Comparison of ENCODE assay signal across 9 cellular contexts in the genomic region with DNA sequence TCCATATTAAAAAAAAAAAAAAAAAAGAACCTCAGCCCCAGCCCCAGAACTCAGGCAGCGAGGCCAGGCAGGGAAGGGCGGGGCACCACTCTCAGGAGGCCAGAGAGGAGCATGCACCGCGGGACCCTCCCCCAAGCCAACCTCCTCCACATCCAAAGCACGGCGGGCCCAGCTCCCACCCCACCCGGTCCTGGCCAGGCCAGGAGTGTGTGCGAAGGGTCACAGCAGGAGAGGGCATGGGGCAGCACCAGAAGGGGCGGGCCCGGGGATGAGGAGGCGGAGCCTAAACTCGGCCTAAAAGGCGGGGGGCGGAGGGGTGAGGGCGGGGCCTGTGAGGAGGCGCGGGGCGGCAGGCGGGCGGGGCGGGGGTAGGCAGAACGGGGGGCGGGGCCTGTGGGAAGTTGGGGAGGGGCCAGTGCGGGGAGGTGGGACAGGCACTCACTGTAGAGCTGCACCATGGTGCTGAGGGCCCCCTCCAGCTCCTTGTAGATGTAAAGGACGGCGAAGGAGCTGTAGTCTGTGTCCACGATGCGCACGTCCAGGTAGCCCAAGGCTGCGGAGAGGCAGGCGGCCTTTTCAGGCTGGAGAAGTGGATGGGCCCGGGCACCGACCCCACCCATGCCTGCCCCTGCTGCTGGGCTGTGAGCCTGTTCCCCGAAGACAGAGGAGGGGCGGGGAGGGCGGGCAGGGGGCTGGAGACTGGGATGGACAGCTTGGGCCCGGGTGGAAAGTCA. TPM values are rescaled to one million over a fixed set of nuclear protein-coding genes. Genes with fewer than 3 reads are reported as not detected.
DNase-seq lines count a peak whose midpoint lies in the region; ATAC-seq and TF ChIP-seq lines count a peak whose summit lies in the region.
"Had no signal": no experiment of that assay in that cellular context is flagged by ENCODE, and none has a peak within 500 bp of the region (broad histone marks: within the 10 kb centered on the region; RNA-seq: fewer than 3 reads in every experiment).

No MANE protein-coding gene starts in this region.

- H3K36me3 Mint-ChIP-seq in activated naive CD4-positive, alpha-beta T cell treated with anti-CD3 and anti-CD28 coated beads for 36 hours (ENCODE audit: low read depth): no peaks in the 10 kb centered on the region

- in situ Hi-C loops in gastrocnemius medialis (cut with MboI; ENCODE audit: low sequenced_read_pairs in 4 of 4): no loop called here

- peaks cover 16% of the 10 kb centered on the region for H3K27me3 ChIP-seq in lower lobe of right lung (ENCODE audit: low read depth)
- peaks cover 0 to 5% (median 0%) of the 10 kb centered on the region in 3 donors for H3K27me3 ChIP-seq in gastrocnemius medialis

- no peaks in the 10 kb centered on the region for H3K36me3 ChIP-seq in lower lobe of right lung
- H3K36me3 ChIP-seq in gastrocnemius medialis: no peaks in the 10 kb centered on the region

- TF ChIP-seq POLR2A in NB4 (IDR thresholded peaks at IDR 0.05; ENCODE audit: extremely low read depth, insufficient read length) (no peak), gastrocnemius medialis (IDR thresholded peaks at IDR 0.05) (no peak)

- H3K27ac ChIP-seq in lower lobe of right lung (no peak overlapping the region), gastrocnemius medialis (no peak overlapping the region)

- peaks cover 19% of the 10 kb centered on the region for H3K27me3 Mint-ChIP-seq in activated naive CD4-positive, alpha-beta T cell treated with anti-CD3 and anti-CD28 coated beads for 36 hours (ENCODE audit: low read depth)

- DNase-seq in DMS153 (lab: John Stamatoyannopoulos, UW) (peak; percentile 40), NB4 (ENCODE audit: low read depth) (peak; percentile 37), lower lobe of right lung (peak; percentile 69), gastrocnemius medialis (no peak), mucosa of gallbladder (ENCODE audit: low spot score) (no peak), inferior parietal cortex (ENCODE audit: extremely low spot score) (no peak)
- DNase-seq in activated naive CD4-positive, alpha-beta T cell treated with anti-CD3 and anti-CD28 coated beads for 36 hours: peak; percentile 32

- ATAC-seq in lower lobe of right lung: peak; percentile 37 to 58
- no peak for ATAC-seq in GM18909 (IDR thresholded peaks at IDR 0.05; ENCODE audit: poor library complexity, unreplicated experiment)
- ATAC-seq in gastrocnemius medialis: no peak

- no peak overlapping the region for H3K4me3 Mint-ChIP-seq in activated naive CD4-positive, alpha-beta T cell treated with anti-CD3 and anti-CD28 coated beads for 36 hours

- intact Hi-C loops in activated naive CD4-positive, alpha-beta T cell treated with anti-CD3 and anti-CD28 coated beads for 36 hours (cut with micrococcal nuclease): no loop called here
- intact Hi-C loops in lower lobe of right lung (cut with DNase I): no loop called here
- intact Hi-C loops in gastrocnemius medialis (cut with DNase I; ENCODE audit: low total_unique reads): no loop called here

- no peaks in the 10 kb centered on the region for H3K9me3 Mint-ChIP-seq in activated naive CD4-positive, alpha-beta T cell treated with anti-CD3 and anti-CD28 coated beads for 36 hours

- H3K4me3 ChIP-seq in NB4 (ENCODE audit: low read depth, low read length): no peak overlapping the region
- H3K4me3 ChIP-seq in lower lobe of right lung: no peak overlapping the region
- no peak overlapping the region for H3K4me3 ChIP-seq in gastrocnemius medialis

- CTCF ChIA-PET in activated naive CD4-positive, alpha-beta T cell treated with anti-CD3 and anti-CD28 coated beads for 36 hours (lab: Charles Lee): interaction anchor here (0.8 kb wide), 1 partner anchor 27 kb away, joined by 3 read pairs; the partner anchor contains the start of gene TMEM141

- H3K9me3 ChIP-seq in lower lobe of right lung (no peaks in the 10 kb centered on the region), gastrocnemius medialis (no peaks in the 10 kb centered on the region)

- no peak for TF ChIP-seq CTCF in NB4 (IDR thresholded peaks at IDR 0.05; ENCODE audit: low read depth, low read length)
- no peak for TF ChIP-seq CTCF in lower lobe of right lung (IDR thresholded peaks at IDR 0.05)
- TF ChIP-seq CTCF in gastrocnemius medialis (IDR thresholded peaks at IDR 0.05 in 4 of 5, conservative IDR thresholded peaks at IDR 0.05 in 1 of 5): no peak

- H3K4me1 ChIP-seq in lower lobe of right lung (no peaks in the 10 kb centered on the region), gastrocnemius medialis (peaks cover 2 to 6% of the 10 kb centered on the region in 2 donors)

- H3K4me1 Mint-ChIP-seq in activated naive CD4-positive, alpha-beta T cell treated with anti-CD3 and anti-CD28 coated beads for 36 hours (ENCODE audit: low read depth): peaks cover 12% of the 10 kb centered on the region

- no peak overlapping the region for H3K27ac Mint-ChIP-seq in activated naive CD4-positive, alpha-beta T cell treated with anti-CD3 and anti-CD28 coated beads for 36 hours

RNA-seq across cellular contexts. Expression of gene LCN15, which starts 1.2 kb away (rescaled TPM):
- total RNA-seq in activated naive CD4-positive, alpha-beta T cell treated with anti-CD3 and anti-CD28 coated beads for 36 hours: not detected
- total RNA-seq in lower lobe of right lung (not detected), gastrocnemius medialis (not detected), mucosa of gallbladder (not detected)
- total RNA-seq: myocyte had no signal

RNA-seq across cellular contexts. Expression of gene LCN8, which starts 5.0 kb away (rescaled TPM):
- total RNA-seq in activated naive CD4-positive, alpha-beta T cell treated with anti-CD3 and anti-CD28 coated beads for 36 hours: not detected
- total RNA-seq in lower lobe of right lung (not detected), gastrocnemius medialis (not detected), mucosa of gallbladder (not detected)

RNA-seq across cellular contexts. Expression of gene LCN6, which starts 14.8 kb away (rescaled TPM):
- total RNA-seq in activated naive CD4-positive, alpha-beta T cell treated with anti-CD3 and anti-CD28 coated beads for 36 hours: not detected
- total RNA-seq in lower lobe of right lung (2.9 TPM), gastrocnemius medialis (10 to 100 TPM in 1 of 4 donors, 1 to 10 TPM in 3; 2.1 to 11.7 (median 3.7) TPM), mucosa of gallbladder (12.8 TPM)
- total RNA-seq: myocyte had no signal

RNA-seq across cellular contexts. Expression of gene LCN10, which starts 20.3 kb away (rescaled TPM):
- 1 to 10 TPM in 1 of 2 experiments, under 1 TPM in 1; 0.83 to 1.0 TPM for total RNA-seq in activated naive CD4-positive, alpha-beta T cell treated with anti-CD3 and anti-CD28 coated beads for 36 hours
- total RNA-seq in lower lobe of right lung: 2.5 TPM
- total RNA-seq in gastrocnemius medialis: 1 to 10 TPM in 3 of 4 donors, under 1 TPM in 1; 0.61 to 4.7 (median 1.6) TPM
- total RNA-seq in mucosa of gallbladder: 11.4 TPM
- total RNA-seq: myocyte had no signal

RNA-seq across cellular contexts. Expression of gene TMEM141, which starts 28.1 kb away (rescaled TPM):
- total RNA-seq in activated naive CD4-positive, alpha-beta T cell treated with anti-CD3 and anti-CD28 coated beads for 36 hours: 10 to 100 TPM; 38.1 to 39.6 TPM
- total RNA-seq in lower lobe of right lung (57.2 TPM), gastrocnemius medialis (10 to 100 TPM; 46.9 to 70.2 (median 51.1) TPM), mucosa of gallbladder (81.3 TPM)

Comparison
In these comparisons a context has a peak if more than half of its experiments do, and no peak if none do; other contexts are left out.
1. DNase-seq: peak in DMS153 (single experiment), NB4 (single experiment), activated naive CD4-positive, alpha-beta T cell treated with anti-CD3 and anti-CD28 coated beads for 36 hours (single experiment) and lower lobe of right lung (single experiment); none in gastrocnemius medialis (0 of 2), mucosa of gallbladder (single experiment) and inferior parietal cortex (single experiment).
2. ATAC-seq: peak in lower lobe of right lung (2 of 2); none in GM18909 (single experiment) and gastrocnemius medialis (0 of 2).